ENCODE assay signal across 8 cellular contexts in the genomic region with DNA sequence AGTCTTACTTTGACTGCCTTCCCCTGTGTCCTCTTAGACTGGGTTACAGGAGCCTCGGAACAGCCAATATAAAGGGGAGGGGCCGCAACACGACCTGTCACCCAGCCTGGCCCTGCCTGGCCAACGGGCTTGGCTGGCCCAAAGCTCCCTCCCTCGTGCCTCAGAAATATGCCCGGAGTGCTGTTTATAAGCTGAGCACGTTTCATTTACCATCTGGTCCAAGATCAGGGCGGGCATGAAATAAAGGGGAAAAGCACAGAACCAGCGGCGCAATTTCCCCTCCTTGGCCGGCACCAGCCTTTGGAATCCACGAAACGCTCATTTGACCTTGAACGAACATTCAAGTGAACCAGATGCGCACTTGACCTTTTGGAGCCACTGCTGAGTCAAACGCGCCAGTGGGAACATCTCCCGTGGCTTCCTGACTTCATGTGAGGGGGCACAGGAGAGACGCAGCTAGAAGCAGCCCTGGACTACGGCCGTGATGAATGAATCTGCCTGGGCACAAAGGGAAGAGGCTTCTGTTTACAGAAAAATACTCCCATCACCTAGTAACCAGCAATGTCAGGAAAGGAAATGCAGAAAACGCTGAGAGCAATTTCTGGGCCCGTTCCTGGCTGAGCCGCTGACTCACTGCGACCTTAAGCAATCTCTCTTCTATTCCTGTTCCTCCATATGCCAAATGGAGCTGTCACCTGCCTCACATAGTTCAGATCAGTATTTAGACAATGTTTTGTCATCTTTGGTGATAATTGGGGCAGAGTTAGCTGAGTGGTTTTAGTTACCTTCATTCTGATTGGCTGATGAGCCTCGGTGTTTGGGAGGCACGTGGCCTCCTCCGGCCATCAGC. TPM values are rescaled to one million over a fixed set of nuclear protein-coding genes. Genes with fewer than 3 reads are reported as not detected.
DNase-seq lines count a peak whose midpoint lies in the region; ATAC-seq, FAIRE-seq and TF ChIP-seq lines count a peak whose summit lies in the region.

No MANE protein-coding gene starts in this region.

- H3K4me1 Mint-ChIP-seq in WTC11 = peaks cover 20% of the 10 kb centered on the region

- in situ Hi-C loops in Caki2 (cut with HindIII; ENCODE audit: low pct_unique_long_range_greater_than_20kb, low sequenced_read_pairs) = no loop called here

- TF ChIP-seq CTCF in NB4 (IDR thresholded peaks at IDR 0.05; ENCODE audit: low read depth, low read length) (no peak), WTC11 (IDR thresholded peaks at IDR 0.05) (no peak), foreskin keratinocyte (conservative IDR thresholded peaks at IDR 0.05) (no peak), omental fat pad (IDR thresholded peaks at IDR 0.05) (no peak)

- no peaks in the 10 kb centered on the region for H3K27me3 ChIP-seq in foreskin keratinocyte

- peaks cover 4% of the 10 kb centered on the region; the same call in 1 of the 2 replicates for H3K9me3 Mint-ChIP-seq in WTC11

- H3K4me3 Mint-ChIP-seq in WTC11 = no peak overlapping the region

- peak overlapping the region; percentile 26; the same call in 1 of the 2 replicates for H3K27ac Mint-ChIP-seq in WTC11

- peaks cover 35% of the 10 kb centered on the region for H3K4me1 ChIP-seq in foreskin keratinocyte

- no peak for TF ChIP-seq POLR2A in NB4 (IDR thresholded peaks at IDR 0.05; ENCODE audit: extremely low read depth, insufficient read length)
- no peak for TF ChIP-seq POLR2A in GM12891 (IDR thresholded peaks at IDR 0.05; ENCODE audit: low read depth, low read length)

- POLR2A ChIA-PET in WTC11 (lab: Charles Lee) = no interaction called here

- peak overlapping the region; percentile 59 for H3K27ac ChIP-seq in foreskin keratinocyte

- H3K36me3 Mint-ChIP-seq in WTC11 = no peaks in the 10 kb centered on the region

- H3K27me3 Mint-ChIP-seq in WTC11 (ENCODE audit: low read depth) = no peaks in the 10 kb centered on the region; the same call in 1 of the 2 replicates

- H3K4me3 ChIP-seq in NB4 (ENCODE audit: low read depth, low read length) = no peak overlapping the region

- CTCF ChIA-PET in WTC11 (lab: Charles Lee) = interaction anchor here (1.0 to 2.3 kb wide), 3 partner anchors 9 to 69 kb away, joined by 3 to 12 read pairs (median 4); no protein-coding TSS in a partner anchor

- FAIRE-seq in GM12891 (lab: Jason Lieb, UNC) = no peak

- ATAC-seq in WTC11 (0 out of 2 replicates have a peak, but pooled peaks have one; percentile 28), foreskin keratinocyte (peak; percentile 80), omental fat pad (ENCODE audit: low FRiP score) (peak; percentile 88), HG03439 (IDR thresholded peaks at IDR 0.05; ENCODE audit: unreplicated experiment) (no peak)

- DNase-seq in Caki2 (ENCODE audit: low read depth) (peak; percentile 92), NB4 (ENCODE audit: low read depth) (peak; percentile 89), WTC11 (ENCODE audit: low spot score) (no peak), foreskin keratinocyte (peak; percentile 99 to 100), omental fat pad (ENCODE audit: low spot score) (peak; percentile 62), GM12891 (ENCODE audit: insufficient read length, low spot score) (no peak), HK-2 (ENCODE audit: unreplicated experiment) (no peak)

TF ChIP-seq in WTC11, 78 proteins besides CTCF, POLR2A, EP300 and RAD21 (continues in another document):
- no peak for TF ChIP-seq ZBTB21 (CRISPR knock-in tag; IDR thresholded peaks at IDR 0.05; ENCODE audit: borderline replicate concordance)
- no peak for TF ChIP-seq JUN (CRISPR knock-in tag; IDR thresholded peaks at IDR 0.05)
- TF ChIP-seq, protein P1, sequence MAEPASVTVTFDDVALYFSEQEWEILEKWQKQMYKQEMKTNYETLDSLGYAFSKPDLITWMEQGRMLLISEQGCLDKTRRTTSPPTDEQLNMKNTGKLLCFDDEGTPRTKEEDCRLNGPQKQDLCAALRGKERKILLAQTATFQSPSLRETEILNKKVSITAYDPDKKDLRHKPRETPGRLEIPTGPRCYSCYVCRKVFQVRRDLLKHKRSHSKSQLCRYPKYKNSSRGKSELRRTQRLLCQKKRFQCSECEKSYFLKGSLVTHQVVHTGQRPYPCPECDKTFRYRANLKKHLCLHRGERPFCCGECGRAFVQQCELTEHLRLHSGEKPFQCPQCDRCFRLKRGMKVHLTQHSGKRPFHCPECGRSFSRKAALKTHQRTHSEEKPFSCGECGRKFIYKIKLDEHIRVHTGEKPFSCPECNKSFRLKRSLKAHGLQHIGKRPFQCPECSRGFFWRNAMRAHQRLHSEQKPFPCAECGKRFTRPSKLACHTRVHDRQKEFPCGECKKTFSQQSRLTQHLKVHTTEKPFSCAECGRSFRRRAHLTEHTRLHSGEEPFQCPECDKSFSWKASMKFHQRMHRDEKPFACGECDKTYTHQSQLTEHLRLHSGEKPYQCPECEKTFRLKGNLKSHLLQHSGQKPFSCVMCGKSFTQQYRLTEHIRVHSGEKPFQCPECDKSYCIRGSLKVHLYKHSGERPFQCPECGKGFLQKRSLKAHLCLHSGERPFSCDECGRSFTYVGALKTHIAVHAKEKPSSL (CRISPR knock-in tag; conservative IDR thresholded peaks at IDR 0.05) = no peak
- TF ChIP-seq TP53 (CRISPR knock-in tag; IDR thresholded peaks at IDR 0.05) = no peak
- no peak for TF ChIP-seq CREM (CRISPR knock-in tag; IDR thresholded peaks at IDR 0.05)
- no peak for TF ChIP-seq NFE2L1 (CRISPR knock-in tag; IDR thresholded peaks at IDR 0.05)
- TF ChIP-seq, protein P2, sequence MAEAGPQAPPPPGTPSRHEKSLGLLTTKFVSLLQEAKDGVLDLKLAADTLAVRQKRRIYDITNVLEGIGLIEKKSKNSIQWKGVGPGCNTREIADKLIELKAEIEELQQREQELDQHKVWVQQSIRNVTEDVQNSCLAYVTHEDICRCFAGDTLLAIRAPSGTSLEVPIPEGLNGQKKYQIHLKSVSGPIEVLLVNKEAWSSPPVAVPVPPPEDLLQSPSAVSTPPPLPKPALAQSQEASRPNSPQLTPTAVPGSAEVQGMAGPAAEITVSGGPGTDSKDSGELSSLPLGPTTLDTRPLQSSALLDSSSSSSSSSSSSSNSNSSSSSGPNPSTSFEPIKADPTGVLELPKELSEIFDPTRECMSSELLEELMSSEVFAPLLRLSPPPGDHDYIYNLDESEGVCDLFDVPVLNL (CRISPR knock-in tag; IDR thresholded peaks at IDR 0.05; ENCODE audit: borderline replicate concordance, low read depth) = no peak
- TF ChIP-seq ZNF219 (CRISPR knock-in tag; IDR thresholded peaks at IDR 0.05; ENCODE audit: borderline replicate concordance) = no peak
- no peak for TF ChIP-seq NR3C1 (CRISPR knock-in tag; conservative IDR thresholded peaks at IDR 0.05; ENCODE audit: low read depth)
- TF ChIP-seq NFYB (CRISPR knock-in tag; conservative IDR thresholded peaks at IDR 0.05; ENCODE audit: low read depth) = no peak

TF ChIP-seq in GM12891, 5 proteins besides CTCF, POLR2A, EP300 and RAD21:
- TF ChIP-seq TAF1 (IDR thresholded peaks at IDR 0.05; ENCODE audit: low read depth, low read length) (no peak), POLR2AphosphoS5 (IDR thresholded peaks at IDR 0.05; ENCODE audit: low read depth, low read length) (no peak), SPI1 (IDR thresholded peaks at IDR 0.05; ENCODE audit: low read depth, low read length) (no peak), POU2F2 (IDR thresholded peaks at IDR 0.05; ENCODE audit: low read depth, low read length) (no peak), PAX5 (IDR thresholded peaks at IDR 0.05; ENCODE audit: insufficient read depth, low read length, severe bottlenecking) (no peak)

RNA-seq across cellular contexts. Expression of a gene that starts 53.3 kb away (rescaled TPM):
- 2.0 and 5.8 TPM in 2 replicates for total RNA-seq in Caki2 (2014; rRNA removed; shearing (Covaris generic); ENCODE audit: low replicate concordance)
- total RNA-seq in WTC11 (2021) (3.4 to 4.6 TPM (median 4.2 TPM) in 3 replicates), foreskin keratinocyte (12.8 and 15.0 TPM in 2 replicates), omental fat pad (10 to 100 TPM in 3 of 4 donors, 1 to 10 TPM in 1; 8.1 to 93.0 (median 20.4) TPM)
- 10.1 and 10.4 TPM in 2 replicates for polyA plus RNA-seq in foreskin keratinocyte
- polyA plus RNA-seq in GM12891 (2012; ENCODE audit: low read depth, missing spikeins) = 1.8 TPM

Comparison
In these comparisons a context has a peak if more than half of its experiments do, and no peak if none do; other contexts are left out.
1. DNase-seq: peak in Caki2 (single experiment), NB4 (single experiment), foreskin keratinocyte (2 of 2) and omental fat pad (single experiment); none in WTC11 (single experiment), GM12891 (single experiment) and HK-2 (single experiment).